ENCODE assay signal across 11 cellular contexts in the genomic region with DNA sequence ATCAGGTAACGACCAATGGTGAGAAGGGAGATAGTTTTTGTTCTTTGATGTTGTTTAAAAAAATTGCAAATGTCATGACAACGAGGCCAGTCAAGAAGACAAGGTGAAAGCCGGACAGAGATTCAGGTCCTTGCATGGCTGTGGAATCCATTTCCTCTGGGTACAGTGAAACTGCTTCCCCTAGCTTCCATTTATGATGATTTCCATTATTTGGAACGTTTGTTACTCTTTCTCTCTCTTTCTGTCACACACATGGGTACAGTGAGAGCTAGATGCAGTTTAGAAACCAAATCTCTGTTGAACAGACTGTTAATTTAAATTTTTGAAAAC. TPM values are rescaled to one million over a fixed set of nuclear protein-coding genes. Genes with fewer than 3 reads are reported as not detected.
DNase-seq lines count a peak whose midpoint lies in the region; FAIRE-seq and TF ChIP-seq lines count a peak whose summit lies in the region.
"Had no signal": no experiment of that assay in that cellular context is flagged by ENCODE, and none has a peak within 500 bp of the region (broad histone marks: within the 10 kb centered on the region; RNA-seq: fewer than 3 reads in every experiment).

No MANE protein-coding gene starts in this region.

- H3K36me3 Mint-ChIP-seq in MCF 10A (ENCODE audit: insufficient read depth, unreplicated experiment): peaks cover 6% of the 10 kb centered on the region
- H3K36me3 Mint-ChIP-seq: CD4-positive, CD25-positive, alpha-beta regulatory T cell had no signal

- H3K9me3 Mint-ChIP-seq in MCF 10A (ENCODE audit: unreplicated experiment): no peaks in the 10 kb centered on the region
- H3K9me3 Mint-ChIP-seq: CD4-positive, CD25-positive, alpha-beta regulatory T cell had no signal

- CTCF ChIA-PET in MCF 10A (lab: Yijun Ruan, JAX): interaction anchor here (0.9 to 4.0 kb wide), 4 partner anchors 10 to 42 kb away, joined by 3 to 28 read pairs (median 8); no protein-coding TSS in a partner anchor

- peaks cover 0 to 2% of the 10 kb centered on the region in 2 donors for H3K4me1 ChIP-seq in breast epithelium
- H3K4me1 ChIP-seq in urinary bladder (ENCODE audit: insufficient read depth): no peaks in the 10 kb centered on the region

- 32% methylated on average over 4 of the region's 4 CpGs for WGBS in urinary bladder

- no peak for DNase-seq in breast epithelium (ENCODE audit: low spot score in 2 of 2)
- DNase-seq in MCF 10A (ENCODE audit: unreplicated experiment): no peak
- peak; percentile 30 for DNase-seq in cerebellum (ENCODE audit: low spot score)
- peak; percentile 54 for DNase-seq in midbrain (lab: John Stamatoyannopoulos, UW)
- DNase-seq in GDM1 (lab: John Stamatoyannopoulos, UW): no peak
- no peak for DNase-seq in NCI-H345 (lab: John Stamatoyannopoulos, UW)
- no peak for DNase-seq in D721Med (ENCODE audit: insufficient read length, low spot score)
- DNase-seq: activated naive CD4-positive, alpha-beta T cell treated with Interleukin-2 at 50 U/mL for 16 hours; CD4-positive, CD25-positive, alpha-beta regulatory T cell; T1000 had no signal

- no peak overlapping the region for H3K4me3 Mint-ChIP-seq in MCF 10A (ENCODE audit: unreplicated experiment)
- H3K4me3 Mint-ChIP-seq: CD4-positive, CD25-positive, alpha-beta regulatory T cell had no signal

- no TSS peak for BruUV-seq in MCF 10A (replicated peaks; lab: Mats Ljungman, UMichigan)

- H3K27me3 Mint-ChIP-seq in MCF 10A (ENCODE audit: insufficient read depth, unreplicated experiment): peaks cover 11% of the 10 kb centered on the region

- H3K4me3 ChIP-seq in breast epithelium (peak overlapping the region; percentile 15 to 64 (median 51)), urinary bladder (ENCODE audit: low read depth, low read length) (peak overlapping the region; percentile 32)

- no peak for FAIRE-seq in D721Med (lab: Jason Lieb, UNC)

- intact Hi-C loops in breast epithelium (cut with DNase I; ENCODE audit: low total_unique reads): no loop called here
- intact Hi-C loops in MCF 10A (cut with micrococcal nuclease): no loop called here

- POLR2A ChIA-PET in MCF 10A (lab: Yijun Ruan, JAX): interaction anchor here (0.8 kb wide), 1 partner anchor 421 kb away, joined by 3 read pairs; no protein-coding TSS in a partner anchor

- H3K27ac Mint-ChIP-seq in MCF 10A (ENCODE audit: low read depth, unreplicated experiment): no peak overlapping the region
- H3K27ac Mint-ChIP-seq: CD4-positive, CD25-positive, alpha-beta regulatory T cell had no signal

- no peaks in the 10 kb centered on the region for H3K9me3 ChIP-seq in breast epithelium

- TF ChIP-seq POLR2A in breast epithelium (IDR thresholded peaks at IDR 0.05): no peak

- peak overlapping the region; percentile 91 to 92 for H3K27ac ChIP-seq in breast epithelium
- no peak overlapping the region for H3K27ac ChIP-seq in urinary bladder (ENCODE audit: low read depth)

- peaks cover 8% of the 10 kb centered on the region for H3K4me1 Mint-ChIP-seq in MCF 10A (ENCODE audit: insufficient read depth, unreplicated experiment)

- TF ChIP-seq CTCF in breast epithelium (IDR thresholded peaks at IDR 0.05) (no peak), MCF 10A (IDR thresholded peaks at IDR 0.05; ENCODE audit: unreplicated experiment) (no peak), D721Med (IDR thresholded peaks at IDR 0.05; ENCODE audit: insufficient read depth, missing control alignments) (no peak)

- H3K27me3 ChIP-seq in breast epithelium: no peaks in the 10 kb centered on the region

- no peaks in the 10 kb centered on the region for H3K36me3 ChIP-seq in breast epithelium
- no peaks in the 10 kb centered on the region for H3K36me3 ChIP-seq in urinary bladder (ENCODE audit: insufficient read depth)

RNA-seq across cellular contexts. Expression of a gene that starts 23.6 kb away (rescaled TPM):
- 10 to 100 TPM in 2 of 3 donors, under 1 TPM in 1; 0.48 to 50.3 (median 39.3) TPM for total RNA-seq in breast epithelium
- total RNA-seq in MCF 10A (2022): 4.3 and 8.0 TPM in 2 replicates
- 18.4 TPM for total RNA-seq in cerebellum
- 29.1 TPM for total RNA-seq in urinary bladder
- 9.4 TPM for polyA plus RNA-seq in urinary bladder
- polyA plus RNA-seq: CD4-positive, CD25-positive, alpha-beta regulatory T cell had no signal

RNA-seq across cellular contexts. Expression of a gene that starts 57.4 kb away (rescaled TPM):
- 10 to 100 TPM in 2 of 3 donors, 1 to 10 TPM in 1; 9.4 to 22.5 (median 16.4) TPM for total RNA-seq in breast epithelium
- 7.6 and 8.7 TPM in 2 replicates for total RNA-seq in MCF 10A (2022)
- 74.9 TPM for total RNA-seq in cerebellum
- 51.4 TPM for total RNA-seq in urinary bladder
- polyA plus RNA-seq in urinary bladder: 9.5 TPM

Comparison
In these comparisons a context has a peak if more than half of its experiments do, and no peak if none do; other contexts are left out.
1. DNase-seq: peak in cerebellum (single experiment) and midbrain (single experiment); none in breast epithelium (0 of 2), MCF 10A (single experiment), GDM1 (single experiment), NCI-H345 (single experiment) and D721Med (single experiment).